13 cellular contexts compared by ENCODE assay signal in the genomic region with DNA sequence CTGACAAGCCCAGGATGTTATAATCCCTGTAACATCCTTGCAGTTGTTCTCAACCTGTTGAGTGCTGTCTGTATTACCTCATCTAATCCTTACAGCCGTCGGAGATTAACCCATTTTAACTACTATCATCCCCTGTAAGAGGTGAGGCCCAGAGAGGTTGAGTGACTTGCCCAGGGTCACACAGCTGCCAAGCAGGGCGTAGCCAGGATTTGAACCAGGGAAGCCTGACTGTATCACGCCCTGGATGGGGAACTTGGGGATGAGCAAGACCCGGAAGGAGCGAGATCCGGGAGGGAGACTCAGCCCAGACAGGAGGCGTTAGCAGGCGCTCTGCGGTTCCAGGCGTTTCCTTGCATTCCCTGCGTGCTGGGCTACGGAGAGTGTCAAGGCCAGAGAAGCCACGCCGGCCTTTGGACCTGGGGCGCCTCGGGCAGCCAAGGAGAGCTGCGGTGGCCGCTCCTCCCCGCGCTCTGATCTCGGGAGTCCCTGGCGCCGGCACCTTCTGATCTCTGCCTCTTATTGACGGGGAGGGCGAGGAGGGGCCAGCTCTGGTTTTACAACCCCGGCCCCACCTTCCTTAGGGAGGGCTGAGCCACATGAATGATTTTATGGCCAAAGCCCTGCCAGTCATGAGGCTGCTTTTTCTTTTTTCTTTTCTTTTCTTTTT. TPM values are rescaled to one million over a fixed set of nuclear protein-coding genes. Genes with fewer than 3 reads are reported as not detected.
DNase-seq lines count a peak whose midpoint lies in the region; ATAC-seq and TF ChIP-seq lines count a peak whose summit lies in the region.
"Had no signal": no experiment of that assay in that cellular context is flagged by ENCODE, and none has a peak within 500 bp of the region (broad histone marks: within the 10 kb centered on the region; RNA-seq: fewer than 3 reads in every experiment).

No MANE protein-coding gene starts in this region.

- H3K36me3 ChIP-seq in NT2/D1 (ENCODE audit: insufficient read depth, insufficient read length, low read length) (no peaks in the 10 kb centered on the region), osteoblast (ENCODE audit: insufficient read depth, low read length) (no peaks in the 10 kb centered on the region)

- H3K4me2 ChIP-seq in osteoblast (ENCODE audit: insufficient read depth, low read length) = peak overlapping the region; percentile 73

- POLR2A ChIA-PET in CD4-positive, alpha-beta T cell (lab: Charles Lee) = no interaction called here

- CTCF ChIA-PET in CD4-positive, alpha-beta T cell (lab: Charles Lee) = no interaction called here

- H3K4me3 Mint-ChIP-seq in CD4-positive, alpha-beta T cell = no peak overlapping the region
- H3K4me3 Mint-ChIP-seq: activated naive CD8-positive, alpha-beta T cell treated with anti-CD3 and anti-CD28 coated beads, Interleukin-2, amount 50 U/mL, for 24 hours; memory B cell had no signal

- H3K9ac ChIP-seq in NT2/D1 (ENCODE audit: insufficient read length, low read depth) = peak overlapping the region; percentile 8

- no peak overlapping the region for H3K27ac ChIP-seq in osteoblast (ENCODE audit: low read depth, low read length)
- H3K27ac ChIP-seq in CD4-positive, alpha-beta T cell (ENCODE audit: low read depth, low read length) = no peak overlapping the region

- H3K79me2 ChIP-seq in osteoblast (ENCODE audit: insufficient read depth, low read length) = no peaks in the 10 kb centered on the region

- H3K27me3 Mint-ChIP-seq in CD4-positive, alpha-beta T cell = peaks cover 14% of the 10 kb centered on the region

- no peaks in the 10 kb centered on the region for H3K36me3 Mint-ChIP-seq in CD4-positive, alpha-beta T cell (ENCODE audit: low read depth)
- H3K36me3 Mint-ChIP-seq: memory B cell had no signal

- no peaks in the 10 kb centered on the region for H3K9me3 Mint-ChIP-seq in CD4-positive, alpha-beta T cell
- H3K9me3 Mint-ChIP-seq: activated naive CD8-positive, alpha-beta T cell treated with anti-CD3 and anti-CD28 coated beads, Interleukin-2, amount 50 U/mL, for 24 hours; memory B cell had no signal

- intact Hi-C loops in CD4-positive, alpha-beta T cell (cut with DNase I, micrococcal nuclease) = no loop called here

- no peaks in the 10 kb centered on the region for H3K27me3 ChIP-seq in NT2/D1 (ENCODE audit: insufficient read depth, insufficient read length)
- no peaks in the 10 kb centered on the region for H3K27me3 ChIP-seq in osteoblast (ENCODE audit: insufficient read depth, low read length)
- H3K27me3 ChIP-seq in CD4-positive, alpha-beta T cell (ENCODE audit: control insufficient read depth, insufficient read depth, low read length) = no peaks in the 10 kb centered on the region

- TF ChIP-seq CTCF in osteoblast (IDR thresholded peaks at IDR 0.05; ENCODE audit: extremely low read depth, low read depth, low read length) = no peak
- no peak for TF ChIP-seq CTCF in CD4-positive, alpha-beta T cell (IDR thresholded peaks at IDR 0.05)

- ATAC-seq in CD4-positive, alpha-beta T cell (ENCODE audit: poor library complexity) = no peak
- ATAC-seq in HG02678 (IDR thresholded peaks at IDR 0.05; ENCODE audit: unreplicated experiment) (no peak), GM21360 (IDR thresholded peaks at IDR 0.05; ENCODE audit: unreplicated experiment) (no peak)
- ATAC-seq: activated naive CD8-positive, alpha-beta T cell treated with anti-CD3 and anti-CD28 coated beads, Interleukin-2, amount 50 U/mL, for 24 hours had no signal

- H4K20me1 ChIP-seq in osteoblast (ENCODE audit: insufficient read depth, low read length) = no peaks in the 10 kb centered on the region

- no peaks in the 10 kb centered on the region for H3K4me1 Mint-ChIP-seq in CD4-positive, alpha-beta T cell (ENCODE audit: low read depth)
- H3K4me1 Mint-ChIP-seq: activated naive CD8-positive, alpha-beta T cell treated with anti-CD3 and anti-CD28 coated beads, Interleukin-2, amount 50 U/mL, for 24 hours had no signal

- H2AFZ ChIP-seq in osteoblast (ENCODE audit: low read length) = peak overlapping the region; percentile 91

- no peaks in the 10 kb centered on the region for H3K4me1 ChIP-seq in NT2/D1 (ENCODE audit: insufficient read depth, insufficient read length)
- peaks cover 10% of the 10 kb centered on the region for H3K4me1 ChIP-seq in osteoblast (ENCODE audit: insufficient read depth, low read length)

- no peaks in the 10 kb centered on the region for H3K9me3 ChIP-seq in NT2/D1 (ENCODE audit: insufficient read depth, low read length)
- H3K9me3 ChIP-seq in osteoblast (ENCODE audit: low read depth, low read length) = no peaks in the 10 kb centered on the region
- no peaks in the 10 kb centered on the region for H3K9me3 ChIP-seq in CD4-positive, alpha-beta T cell (ENCODE audit: control insufficient read depth, low read length)

- no peak overlapping the region for H3K27ac Mint-ChIP-seq in CD4-positive, alpha-beta T cell
- H3K27ac Mint-ChIP-seq: activated naive CD8-positive, alpha-beta T cell treated with anti-CD3 and anti-CD28 coated beads, Interleukin-2, amount 50 U/mL, for 24 hours; memory B cell had no signal

- H3K4me3 ChIP-seq in NT2/D1 (ENCODE audit: insufficient read length, low read depth) (no peak overlapping the region), osteoblast (ENCODE audit: insufficient read depth, low read length) (peak overlapping the region; percentile 55)

- DNase-seq in Daoy (ENCODE audit: low read depth) (peak; percentile 36), NT2/D1 (ENCODE audit: low read depth, low spot score) (no peak), fibroblast of gingiva (ENCODE audit: low read depth) (peak; percentile 36), osteoblast (ENCODE audit: insufficient read length, low spot score, missing footprints) (peak; percentile 96)
- no peak for DNase-seq in CD4-positive, alpha-beta T cell
- no peak for DNase-seq in NK-92 treated with Interleukin-12 subunit alpha and Interleukin-12 subunit beta, amount 100 ng/mL, for 24 hours (lab: John Stamatoyannopoulos, UW)
- DNase-seq: activated naive CD8-positive, alpha-beta T cell treated with anti-CD3 and anti-CD28 coated beads, Interleukin-2, amount 50 U/mL, for 24 hours; GF-D8; NCI-H1105; stimulated activated CD4-positive, alpha-beta T cell treated with anti-CD3 and anti-CD28 coated beads, Interleukin-4, amount 100 ng/mL, for 4 hours had no signal

RNA-seq across cellular contexts. Expression of a gene that starts 6.2 kb away (rescaled TPM):
- not detected in 2 replicates for total RNA-seq in Daoy (2014; rRNA removed; shearing (Covaris generic))
- under 0.01 TPM in 1 of 2 replicates, not detected in the other for total RNA-seq in osteoblast
- total RNA-seq in CD4-positive, alpha-beta T cell = not detected

RNA-seq across cellular contexts. Expression of a gene that starts 46.5 kb away (rescaled TPM):
- total RNA-seq in Daoy (2014; rRNA removed; shearing (Covaris generic)) = under 0.01 TPM in 1 of 2 replicates, not detected in the other
- total RNA-seq in osteoblast = not detected in 2 replicates
- total RNA-seq in CD4-positive, alpha-beta T cell = 10 to 100 TPM; 15.6 to 18.9 TPM

RNA-seq across cellular contexts. Expression of a gene that starts 48.4 kb away (rescaled TPM):
- total RNA-seq in Daoy (2014; rRNA removed; shearing (Covaris generic)) = not detected in 2 replicates
- total RNA-seq in osteoblast = not detected in 2 replicates
- total RNA-seq in CD4-positive, alpha-beta T cell = not detected

RNA-seq across cellular contexts. Expression of a gene that starts 56.7 kb away (rescaled TPM):
- total RNA-seq in Daoy (2014; rRNA removed; shearing (Covaris generic)) = not detected in 2 replicates
- 0.29 TPM in 1 of 2 replicates, not detected in the other for total RNA-seq in osteoblast
- 1 to 10 TPM; 1.6 to 2.6 TPM for total RNA-seq in CD4-positive, alpha-beta T cell

Comparison
In these comparisons a context has a peak if more than half of its experiments do, and no peak if none do; other contexts are left out.
1. DNase-seq: peak in Daoy (single experiment), fibroblast of gingiva (single experiment) and osteoblast (single experiment); none in NT2/D1 (single experiment), CD4-positive, alpha-beta T cell (0 of 10) and NK-92 treated with Interleukin-12 subunit alpha and Interleukin-12 subunit beta, amount 100 ng/mL, for 24 hours (single experiment).
2. RNA of a gene that starts 46.5 kb away (total RNA-seq): 15.6 to 18.9 TPM in CD4-positive, alpha-beta T cell; under 0.01 TPM in Daoy and not detected in osteoblast; every median in the first group is over 10 times any median in the second.